9 cellular contexts compared by ENCODE assay signal in genomic region chr14:35398095-35398584, GRCh38. TPM values are rescaled to one million over a fixed set of nuclear protein-coding genes. Genes with fewer than 3 reads are reported as not detected.
A peak's percentile ranks its signal among the peaks of the same experiment; 100 is the strongest.
DNase-seq lines count a peak whose midpoint lies in the region; TF ChIP-seq lines count a peak whose summit lies in the region.
"Had no signal": no experiment of that assay in that cellular context is flagged by ENCODE, and none has a peak within 500 bp of the region (broad histone marks: within the 10 kb centered on the region; RNA-seq: fewer than 3 reads in every experiment).

No MANE protein-coding gene starts in this region.

- H3K27ac Mint-ChIP-seq in activated naive CD8-positive, alpha-beta T cell, result peak overlapping the region; percentile 61
- H3K27ac Mint-ChIP-seq in activated naive CD8-positive, alpha-beta T cell treated with anti-CD3 and anti-CD28 coated beads for 36 hours, result no peak overlapping the region
- peak overlapping the region; percentile 90 for H3K27ac Mint-ChIP-seq in mesothelial cell of epicardium

- H3K9ac ChIP-seq in colonic mucosa (ENCODE audit: low read depth in 2 of 2, low read length in 2 of 2), result peak overlapping the region in 1 of 2 donors; percentile 43
- H3K9ac ChIP-seq: KMS-11 had no signal

- no peaks in the 10 kb centered on the region for H3K27me3 ChIP-seq in colonic mucosa

- DNase-seq in activated naive CD8-positive, alpha-beta T cell treated with anti-CD3 and anti-CD28 coated beads for 36 hours, result no peak
- DNase-seq in colonic mucosa (no peak), mesothelial cell of epicardium (ENCODE audit: low spot score in 2 of 2, unreplicated experiment in 2 of 2) (no peak), GM20000 (ENCODE audit: low spot score) (no peak), NCI-H524 treated with DMSO at 0.1 percent for 48 hours (lab: John Stamatoyannopoulos, UW) (no peak), lower leg skin (ENCODE audit: low spot score in 2 of 2) (no peak), NCI-H2171 treated with DMSO at 0.1 percent for 48 hours (lab: John Stamatoyannopoulos, UW) (no peak)

- peak overlapping the region; percentile 71 for H3K27ac ChIP-seq in colonic mucosa
- H3K27ac ChIP-seq: KMS-11 had no signal

- peaks cover 5% of the 10 kb centered on the region for H3K4me1 ChIP-seq in colonic mucosa

- no peaks in the 10 kb centered on the region for H3K9me3 ChIP-seq in colonic mucosa

- H3K36me3 ChIP-seq in colonic mucosa, result peaks cover 20% of the 10 kb centered on the region

- H3K4me1 Mint-ChIP-seq in activated naive CD8-positive, alpha-beta T cell (ENCODE audit: low read depth), result peaks cover 32% of the 10 kb centered on the region
- H3K4me1 Mint-ChIP-seq in activated naive CD8-positive, alpha-beta T cell treated with anti-CD3 and anti-CD28 coated beads for 36 hours, result peaks cover 48% of the 10 kb centered on the region
- peaks cover 34% of the 10 kb centered on the region for H3K4me1 Mint-ChIP-seq in mesothelial cell of epicardium

- intact Hi-C loops in colonic mucosa (cut with DNase I) (no loop called here), lower leg skin (cut with DNase I; ENCODE audit: low total_unique reads) (no loop called here)

- peaks cover 26% of the 10 kb centered on the region for H3K36me3 Mint-ChIP-seq in activated naive CD8-positive, alpha-beta T cell
- peaks cover 45% of the 10 kb centered on the region for H3K36me3 Mint-ChIP-seq in activated naive CD8-positive, alpha-beta T cell treated with anti-CD3 and anti-CD28 coated beads for 36 hours
- H3K36me3 Mint-ChIP-seq in mesothelial cell of epicardium, result peaks cover 30% of the 10 kb centered on the region

- no peaks in the 10 kb centered on the region for H3K27me3 Mint-ChIP-seq in activated naive CD8-positive, alpha-beta T cell
- peaks cover 2% of the 10 kb centered on the region for H3K27me3 Mint-ChIP-seq in activated naive CD8-positive, alpha-beta T cell treated with anti-CD3 and anti-CD28 coated beads for 36 hours
- H3K27me3 Mint-ChIP-seq in mesothelial cell of epicardium (ENCODE audit: low read depth), result no peaks in the 10 kb centered on the region

- H3K4me3 ChIP-seq in colonic mucosa (no peak overlapping the region), lower leg skin (ENCODE audit: low read depth, poor library complexity, severe bottlenecking) (no peak overlapping the region)

- H3K9me3 Mint-ChIP-seq in activated naive CD8-positive, alpha-beta T cell (ENCODE audit: low read depth), result no peaks in the 10 kb centered on the region
- no peaks in the 10 kb centered on the region for H3K9me3 Mint-ChIP-seq in activated naive CD8-positive, alpha-beta T cell treated with anti-CD3 and anti-CD28 coated beads for 36 hours
- no peaks in the 10 kb centered on the region for H3K9me3 Mint-ChIP-seq in mesothelial cell of epicardium

- no peak for TF ChIP-seq CTCF in colonic mucosa (IDR thresholded peaks at IDR 0.05)
- no peak for TF ChIP-seq CTCF in mesothelial cell of epicardium (IDR thresholded peaks at IDR 0.05; ENCODE audit: unreplicated experiment)
- TF ChIP-seq CTCF in GM20000 (IDR thresholded peaks at IDR 0.05; ENCODE audit: extremely low read depth, missing control alignments), result no peak
- no peak for TF ChIP-seq CTCF in lower leg skin (IDR thresholded peaks at IDR 0.05)

- peak overlapping the region; percentile 41 for H3K4me3 Mint-ChIP-seq in activated naive CD8-positive, alpha-beta T cell
- H3K4me3 Mint-ChIP-seq in activated naive CD8-positive, alpha-beta T cell treated with anti-CD3 and anti-CD28 coated beads for 36 hours, result no peak overlapping the region
- H3K4me3 Mint-ChIP-seq in mesothelial cell of epicardium, result no peak overlapping the region

- no peak for TF ChIP-seq POLR2A in lower leg skin (IDR thresholded peaks at IDR 0.05)

- WGBS in lower leg skin, 2 donors, result 19 to 26% methylated on average over 3 of the region's 3 CpGs

RNA-seq across cellular contexts. Expression of gene NFKBIA, which starts 6.4 kb away (rescaled TPM):
- 100 to 1,000 TPM; 395 to 400 TPM for total RNA-seq in activated naive CD8-positive, alpha-beta T cell treated with anti-CD3 and anti-CD28 coated beads for 36 hours
- total RNA-seq in colonic mucosa, result 100 to 1,000 TPM in 1 of 2 donors, 10 to 100 TPM in 1; 78.2 to 125 TPM
- 196 to 218 TPM (median 205 TPM) in 3 replicates for total RNA-seq in mesothelial cell of epicardium
- total RNA-seq in lower leg skin, result 100 to 1,000 TPM; 431 to 923 (median 565) TPM
